In genomic region chr22:38802671-38803121, GRCh38 we compare ENCODE assay signal across 10 cellular contexts. TPM values are rescaled to one million over a fixed set of nuclear protein-coding genes. Genes with fewer than 3 reads are reported as not detected.
DNase-seq lines count a peak whose midpoint lies in the region; ATAC-seq and TF ChIP-seq lines count a peak whose summit lies in the region.
"Had no signal": no experiment of that assay in that cellular context is flagged by ENCODE, and none has a peak within 500 bp of the region (broad histone marks: within the 10 kb centered on the region; RNA-seq: fewer than 3 reads in every experiment).

No MANE protein-coding gene starts in this region.

- intact Hi-C loops in left lung (cut with DNase I), result no loop called here
- intact Hi-C loops in activated T-helper 2 cell treated with anti-CD3 and anti-CD28 coated beads, Interferon-gamma antibody, Interleukin-2, Interleukin-4, amounts not matched to agents 10 μg/mL and 5 μg/mL and 100 μg/mL, durations not matched to agents 14 hours and 24 hours and 36 hours (cut with micrococcal nuclease), result no loop called here

- no peaks in the 10 kb centered on the region for H3K36me3 ChIP-seq in left lung

- peak; percentile 79 for ATAC-seq in left lung

- H3K4me1 ChIP-seq in left lung, result no peaks in the 10 kb centered on the region

- peaks cover 13% of the 10 kb centered on the region for H3K4me1 Mint-ChIP-seq in chondrocyte (ENCODE audit: low read depth)
- peaks cover 4% of the 10 kb centered on the region for H3K4me1 Mint-ChIP-seq in activated T-helper 2 cell treated with anti-CD3 and anti-CD28 coated beads, Interferon-gamma antibody, Interleukin-2, Interleukin-4, amounts not matched to agents 10 μg/mL and 5 μg/mL and 100 μg/mL, durations not matched to agents 14 hours and 24 hours and 36 hours (ENCODE audit: low read depth)
- peaks cover 11% of the 10 kb centered on the region for H3K4me1 Mint-ChIP-seq in activated CD4-positive, alpha-beta T cell treated with anti-CD3 and anti-CD28 coated beads, Interleukin-2, amount 10 ng/mL, durations not matched to agents 7 days and 5 days
- H3K4me1 Mint-ChIP-seq: activated B cell treated with CpG ODN at 0.5 μM for 24 hours had no signal

- H3K4me3 Mint-ChIP-seq in chondrocyte (ENCODE audit: unreplicated experiment), result no peak overlapping the region
- H3K4me3 Mint-ChIP-seq in activated T-helper 2 cell treated with anti-CD3 and anti-CD28 coated beads, Interferon-gamma antibody, Interleukin-2, Interleukin-4, amounts not matched to agents 10 μg/mL and 5 μg/mL and 100 μg/mL, durations not matched to agents 14 hours and 24 hours and 36 hours (ENCODE audit: low read depth), result no peak overlapping the region
- no peak overlapping the region for H3K4me3 Mint-ChIP-seq in activated CD4-positive, alpha-beta T cell treated with anti-CD3 and anti-CD28 coated beads, Interleukin-2, amount 10 ng/mL, durations not matched to agents 7 days and 5 days
- H3K4me3 Mint-ChIP-seq: activated B cell treated with CpG ODN at 0.5 μM for 24 hours had no signal

- no peaks in the 10 kb centered on the region for H3K9me3 ChIP-seq in left lung

- peaks cover 15% of the 10 kb centered on the region for H3K27me3 Mint-ChIP-seq in chondrocyte (ENCODE audit: low read depth)
- peaks cover 32% of the 10 kb centered on the region for H3K27me3 Mint-ChIP-seq in activated T-helper 2 cell treated with anti-CD3 and anti-CD28 coated beads, Interferon-gamma antibody, Interleukin-2, Interleukin-4, amounts not matched to agents 10 μg/mL and 5 μg/mL and 100 μg/mL, durations not matched to agents 14 hours and 24 hours and 36 hours (ENCODE audit: low read depth)
- H3K27me3 Mint-ChIP-seq in activated CD4-positive, alpha-beta T cell treated with anti-CD3 and anti-CD28 coated beads, Interleukin-2, amount 10 ng/mL, durations not matched to agents 7 days and 5 days, result peaks cover 17% of the 10 kb centered on the region

- TF ChIP-seq RAD21 in Ishikawa (IDR thresholded peaks at IDR 0.05; ENCODE audit: low read depth), result peak; percentile 2; the same call in 1 of the 2 replicates

- TF ChIP-seq CTCF in chondrocyte (IDR thresholded peaks at IDR 0.05), result no peak
- no peak for TF ChIP-seq CTCF in left lung (IDR thresholded peaks at IDR 0.05)

- H3K36me3 Mint-ChIP-seq in chondrocyte (ENCODE audit: low read depth), result peaks cover 2% of the 10 kb centered on the region
- H3K36me3 Mint-ChIP-seq in activated T-helper 2 cell treated with anti-CD3 and anti-CD28 coated beads, Interferon-gamma antibody, Interleukin-2, Interleukin-4, amounts not matched to agents 10 μg/mL and 5 μg/mL and 100 μg/mL, durations not matched to agents 14 hours and 24 hours and 36 hours (ENCODE audit: low read depth), result no peaks in the 10 kb centered on the region
- peaks cover 3% of the 10 kb centered on the region for H3K36me3 Mint-ChIP-seq in activated CD4-positive, alpha-beta T cell treated with anti-CD3 and anti-CD28 coated beads, Interleukin-2, amount 10 ng/mL, durations not matched to agents 7 days and 5 days (ENCODE audit: low read depth)

- peaks cover 0 to 35% of the 10 kb centered on the region in 2 donors for H3K27me3 ChIP-seq in left lung

- peak; percentile 74 for TF ChIP-seq EP300 in Ishikawa (IDR thresholded peaks at IDR 0.05; ENCODE audit: borderline replicate concordance)

- H3K27ac Mint-ChIP-seq in chondrocyte (ENCODE audit: unreplicated experiment), result peak overlapping the region; percentile 45
- no peak overlapping the region for H3K27ac Mint-ChIP-seq in activated T-helper 2 cell treated with anti-CD3 and anti-CD28 coated beads, Interferon-gamma antibody, Interleukin-2, Interleukin-4, amounts not matched to agents 10 μg/mL and 5 μg/mL and 100 μg/mL, durations not matched to agents 14 hours and 24 hours and 36 hours
- no peak overlapping the region for H3K27ac Mint-ChIP-seq in activated CD4-positive, alpha-beta T cell treated with anti-CD3 and anti-CD28 coated beads, Interleukin-2, amount 10 ng/mL, durations not matched to agents 7 days and 5 days
- H3K27ac Mint-ChIP-seq: activated B cell treated with CpG ODN at 0.5 μM for 24 hours had no signal

- DNase-seq in AG08395 (ENCODE audit: low spot score), result peak; percentile 95
- no peak for DNase-seq in chondrocyte (ENCODE audit: low spot score)
- DNase-seq in left lung, result no peak
- DNase-seq in activated T-helper 2 cell treated with anti-CD3 and anti-CD28 coated beads, Interferon-gamma antibody, Interleukin-2, Interleukin-4, amounts not matched to agents 10 μg/mL and 5 μg/mL and 100 μg/mL, durations not matched to agents 14 hours and 24 hours and 36 hours (ENCODE audit: low spot score), result no peak
- no peak for DNase-seq in NOMO-1 treated with DMSO at 0.1 percent for 48 hours (lab: John Stamatoyannopoulos, UW; ENCODE audit: unreplicated experiment)
- DNase-seq in CD1c-positive myeloid dendritic cell (ENCODE audit: extremely low spot score), result no peak
- no peak for DNase-seq in activated CD4-positive, alpha-beta T cell treated with anti-CD3 and anti-CD28 coated beads, Interleukin-2, amount 10 ng/mL, durations not matched to agents 7 days and 5 days
- DNase-seq: activated B cell treated with CpG ODN at 0.5 μM for 24 hours, DND-41 had no signal

- H3K9me3 Mint-ChIP-seq in chondrocyte (ENCODE audit: low read depth), result peaks cover 3% of the 10 kb centered on the region
- no peaks in the 10 kb centered on the region for H3K9me3 Mint-ChIP-seq in activated T-helper 2 cell treated with anti-CD3 and anti-CD28 coated beads, Interferon-gamma antibody, Interleukin-2, Interleukin-4, amounts not matched to agents 10 μg/mL and 5 μg/mL and 100 μg/mL, durations not matched to agents 14 hours and 24 hours and 36 hours
- H3K9me3 Mint-ChIP-seq in activated CD4-positive, alpha-beta T cell treated with anti-CD3 and anti-CD28 coated beads, Interleukin-2, amount 10 ng/mL, durations not matched to agents 7 days and 5 days, result peaks cover 4% of the 10 kb centered on the region
- H3K9me3 Mint-ChIP-seq: activated B cell treated with CpG ODN at 0.5 μM for 24 hours had no signal

- H3K27ac ChIP-seq in left lung, result no peak overlapping the region

- POLR2A ChIA-PET in activated CD4-positive, alpha-beta T cell treated with anti-CD3 and anti-CD28 coated beads, Interleukin-2, amount 10 ng/mL, durations not matched to agents 7 days and 5 days (lab: Charles Lee), result no interaction called here

- CTCF ChIA-PET in activated CD4-positive, alpha-beta T cell treated with anti-CD3 and anti-CD28 coated beads, Interleukin-2, amount 10 ng/mL, durations not matched to agents 7 days and 5 days (lab: Charles Lee), result interaction anchor here (0.7 kb wide), 1 partner anchor 549 kb away, joined by 3 read pairs; no protein-coding TSS in a partner anchor

- no peak overlapping the region for H3K4me3 ChIP-seq in left lung

TF ChIP-seq in Ishikawa, 13 proteins besides CTCF, POLR2A, EP300 and RAD21 (continues in another document):
- TF ChIP-seq ZBTB7A (IDR thresholded peaks at IDR 0.05; ENCODE audit: low read depth) (no peak), NFIC (IDR thresholded peaks at IDR 0.05) (peak; percentile 95), CEBPB (IDR thresholded peaks at IDR 0.05) (peak; percentile 91), FOXM1 (IDR thresholded peaks at IDR 0.05; ENCODE audit: borderline replicate concordance, low read depth) (0 out of 2 replicates have a peak, but pooled peaks have one; percentile 58), USF1 (IDR thresholded peaks at IDR 0.05) (peak; percentile 45)

RNA-seq across cellular contexts. Expression of gene DNAL4, which starts 8.8 kb away (rescaled TPM):
- 10.8 to 14.3 TPM (median 11.8 TPM) in 3 replicates for total RNA-seq in chondrocyte
- 10 to 100 TPM; 16.3 to 21.5 TPM for total RNA-seq in left lung
- 4.7 and 6.1 TPM in 2 replicates for total RNA-seq in activated T-helper 2 cell treated with anti-CD3 and anti-CD28 coated beads, Interferon-gamma antibody, Interleukin-2, Interleukin-4, amounts not matched to agents 10 μg/mL and 5 μg/mL and 100 μg/mL, durations not matched to agents 14 hours and 24 hours and 36 hours
- total RNA-seq in activated CD4-positive, alpha-beta T cell treated with anti-CD3 and anti-CD28 coated beads, Interleukin-2, amount 10 ng/mL, durations not matched to agents 7 days and 5 days, result 10 to 100 TPM in 1 of 2 experiments, 1 to 10 TPM in 1; 7.9 to 10.2 TPM

RNA-seq across cellular contexts. Expression of gene NPTXR, which starts 41.1 kb away (rescaled TPM):
- 23.4 to 37.5 TPM (median 35.0 TPM) in 3 replicates for total RNA-seq in chondrocyte
- 1 to 10 TPM; 4.5 to 5.3 TPM for total RNA-seq in left lung
- total RNA-seq in activated T-helper 2 cell treated with anti-CD3 and anti-CD28 coated beads, Interferon-gamma antibody, Interleukin-2, Interleukin-4, amounts not matched to agents 10 μg/mL and 5 μg/mL and 100 μg/mL, durations not matched to agents 14 hours and 24 hours and 36 hours, result 1.4 and 1.7 TPM in 2 replicates
- total RNA-seq in activated CD4-positive, alpha-beta T cell treated with anti-CD3 and anti-CD28 coated beads, Interleukin-2, amount 10 ng/mL, durations not matched to agents 7 days and 5 days, result 1 to 10 TPM; 1.1 to 1.2 TPM

RNA-seq across cellular contexts. Expression of gene SUN2, which starts 46.9 kb away (rescaled TPM):
- total RNA-seq in chondrocyte (89.6 to 124 TPM (median 124 TPM) in 3 replicates), left lung (100 to 1,000 TPM in 1 of 2 donors, 10 to 100 TPM in 1; 99.3 to 174 TPM)
- 121 and 123 TPM in 2 replicates for total RNA-seq in activated T-helper 2 cell treated with anti-CD3 and anti-CD28 coated beads, Interferon-gamma antibody, Interleukin-2, Interleukin-4, amounts not matched to agents 10 μg/mL and 5 μg/mL and 100 μg/mL, durations not matched to agents 14 hours and 24 hours and 36 hours
- total RNA-seq in activated CD4-positive, alpha-beta T cell treated with anti-CD3 and anti-CD28 coated beads, Interleukin-2, amount 10 ng/mL, durations not matched to agents 7 days and 5 days, result 100 to 1,000 TPM; 582 to 702 TPM
